1 cellular context compared by ENCODE assay signal in the genomic region with DNA sequence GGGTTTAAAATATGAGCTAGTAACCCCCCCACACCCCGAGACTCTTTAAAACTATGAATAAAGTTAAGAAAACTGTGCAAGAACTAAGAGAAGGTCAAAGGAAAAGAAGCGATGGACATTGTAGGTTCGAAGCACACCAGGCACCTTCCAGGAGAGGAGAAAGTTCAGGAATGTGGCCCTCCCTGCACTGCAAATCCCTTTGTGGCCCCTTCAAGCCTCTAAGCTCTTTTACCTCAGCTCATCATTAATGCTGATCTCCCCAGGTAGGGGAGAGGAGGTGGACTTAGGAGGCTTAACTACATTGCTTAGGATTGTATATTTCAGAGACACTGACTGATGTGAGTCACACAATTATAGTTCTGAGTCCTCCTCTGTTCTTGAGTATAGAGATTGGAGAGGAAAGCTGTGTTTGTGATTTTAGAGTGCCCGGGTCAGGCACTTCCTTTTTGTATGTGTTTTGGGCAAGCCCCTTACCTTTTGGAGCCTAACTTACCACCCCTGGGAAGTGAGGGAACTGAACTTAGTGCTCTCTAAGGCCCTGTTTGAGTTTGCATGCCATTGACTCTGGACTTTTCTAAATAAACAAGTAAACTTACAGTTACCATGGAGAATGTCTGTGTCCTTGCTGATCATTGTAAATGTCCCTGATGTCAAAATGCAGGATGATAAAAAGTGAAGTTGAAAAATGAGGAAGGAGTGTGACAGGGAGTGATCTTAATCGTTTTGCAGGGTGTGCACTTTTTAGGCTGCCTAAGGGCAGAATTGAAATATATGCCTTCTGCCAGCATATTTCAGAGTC.
A peak's percentile ranks its signal among the peaks of the same experiment; 100 is the strongest.
TF ChIP-seq lines count a peak whose summit lies in the region.

No MANE protein-coding gene starts in this region.

TF ChIP-seq in HepG2, 621 proteins besides CTCF, POLR2A, EP300 and RAD21:
- TF ChIP-seq ZNF646 (CRISPR knock-in tag; IDR thresholded peaks at IDR 0.05), result no peak
- TF ChIP-seq ZNF644 (CRISPR knock-in tag; IDR thresholded peaks at IDR 0.05; ENCODE audit: low read depth), result no peak
- TF ChIP-seq, protein P1, sequence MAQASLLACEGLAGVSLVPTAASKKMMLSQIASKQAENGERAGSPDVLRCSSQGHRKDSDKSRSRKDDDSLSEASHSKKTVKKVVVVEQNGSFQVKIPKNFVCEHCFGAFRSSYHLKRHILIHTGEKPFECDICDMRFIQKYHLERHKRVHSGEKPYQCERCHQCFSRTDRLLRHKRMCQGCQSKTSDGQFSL (CRISPR knock-in tag; IDR thresholded peaks at IDR 0.05), result no peak
- no peak for TF ChIP-seq MEIS1 (CRISPR knock-in tag; IDR thresholded peaks at IDR 0.05; ENCODE audit: borderline replicate concordance)
- TF ChIP-seq MAFK (conservative IDR thresholded peaks at IDR 0.05 in 1 of 2, IDR thresholded peaks at IDR 0.05 in 1 of 2; ENCODE audit: low read length in 2 of 2), result peak; percentile 14 to 44; a peak in 2 of 4 replicates
- no peak for TF ChIP-seq PHB2 (IDR thresholded peaks at IDR 0.05; ENCODE audit: partially characterized antibody)
- 0 out of 2 replicates have a peak, but pooled peaks have one; percentile 26 for TF ChIP-seq MAFF (IDR thresholded peaks at IDR 0.05; ENCODE audit: low read depth, low read length)
- no peak for TF ChIP-seq CBX5 (CRISPR knock-in tag; IDR thresholded peaks at IDR 0.05; ENCODE audit: borderline replicate concordance)
- TF ChIP-seq NBN (conservative IDR thresholded peaks at IDR 0.05), result no peak
- no peak for TF ChIP-seq AKAP8 (CRISPR knock-in tag; IDR thresholded peaks at IDR 0.05)
- TF ChIP-seq IKZF5 (CRISPR knock-in tag; IDR thresholded peaks at IDR 0.05), result no peak
- TF ChIP-seq ZNF121 (CRISPR knock-in tag; IDR thresholded peaks at IDR 0.05), result no peak
- no peak for TF ChIP-seq ZFP36L2 (CRISPR knock-in tag; IDR thresholded peaks at IDR 0.05)
- no peak for TF ChIP-seq ZNF160 (CRISPR knock-in tag; IDR thresholded peaks at IDR 0.05)
